In the genomic region with DNA sequence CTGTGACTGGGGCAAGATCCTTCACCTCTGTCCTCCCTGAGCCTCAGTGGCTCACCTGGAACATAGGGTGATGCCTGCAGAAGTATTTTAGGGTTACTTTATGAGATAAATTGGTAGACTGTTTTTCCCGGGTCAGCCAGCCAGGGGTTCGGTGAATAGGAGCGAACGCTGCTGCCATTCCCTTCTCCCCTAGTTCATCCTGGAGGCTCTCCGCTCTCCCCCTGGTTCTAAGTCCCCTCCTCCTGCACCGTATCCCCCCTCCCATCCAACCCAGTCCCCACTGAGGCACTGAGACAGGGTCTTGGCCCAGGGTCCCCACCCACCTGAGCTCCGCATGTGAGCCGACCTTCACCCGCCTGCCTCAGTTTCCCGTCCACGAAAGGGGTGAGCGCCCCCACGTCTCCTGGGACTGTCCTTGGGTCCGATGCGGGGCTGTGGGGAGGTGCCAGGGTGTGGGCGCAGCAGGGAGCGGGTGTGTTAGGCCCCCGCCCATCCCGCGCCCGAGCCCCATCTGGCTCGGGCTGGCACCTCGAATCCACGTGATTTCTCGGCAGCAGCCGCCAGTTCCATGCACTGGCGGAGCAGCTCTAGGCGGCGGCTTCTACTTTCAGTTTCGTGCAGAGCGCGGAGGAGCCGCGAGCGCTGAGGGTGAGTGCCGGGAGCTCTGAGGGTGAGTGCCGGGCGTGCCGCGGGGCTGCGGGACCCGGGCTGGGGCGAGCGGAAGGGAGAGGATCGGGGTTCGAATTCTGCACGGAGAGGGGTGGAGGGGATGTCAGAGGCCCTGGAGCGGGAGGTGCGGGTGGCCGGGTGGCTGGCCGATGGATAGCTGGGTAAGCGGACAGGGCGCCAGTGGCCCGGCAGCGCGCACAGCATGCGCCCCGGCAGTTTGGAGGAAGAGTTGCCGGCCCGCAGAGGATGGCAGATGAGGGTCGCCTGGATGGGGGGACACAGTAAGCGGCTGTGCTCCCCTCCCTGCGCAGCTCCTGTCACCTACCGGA, we compare ENCODE assay signal across 1 cellular context.
TF ChIP-seq lines count a peak whose summit lies in the region.

A gene with protein sequence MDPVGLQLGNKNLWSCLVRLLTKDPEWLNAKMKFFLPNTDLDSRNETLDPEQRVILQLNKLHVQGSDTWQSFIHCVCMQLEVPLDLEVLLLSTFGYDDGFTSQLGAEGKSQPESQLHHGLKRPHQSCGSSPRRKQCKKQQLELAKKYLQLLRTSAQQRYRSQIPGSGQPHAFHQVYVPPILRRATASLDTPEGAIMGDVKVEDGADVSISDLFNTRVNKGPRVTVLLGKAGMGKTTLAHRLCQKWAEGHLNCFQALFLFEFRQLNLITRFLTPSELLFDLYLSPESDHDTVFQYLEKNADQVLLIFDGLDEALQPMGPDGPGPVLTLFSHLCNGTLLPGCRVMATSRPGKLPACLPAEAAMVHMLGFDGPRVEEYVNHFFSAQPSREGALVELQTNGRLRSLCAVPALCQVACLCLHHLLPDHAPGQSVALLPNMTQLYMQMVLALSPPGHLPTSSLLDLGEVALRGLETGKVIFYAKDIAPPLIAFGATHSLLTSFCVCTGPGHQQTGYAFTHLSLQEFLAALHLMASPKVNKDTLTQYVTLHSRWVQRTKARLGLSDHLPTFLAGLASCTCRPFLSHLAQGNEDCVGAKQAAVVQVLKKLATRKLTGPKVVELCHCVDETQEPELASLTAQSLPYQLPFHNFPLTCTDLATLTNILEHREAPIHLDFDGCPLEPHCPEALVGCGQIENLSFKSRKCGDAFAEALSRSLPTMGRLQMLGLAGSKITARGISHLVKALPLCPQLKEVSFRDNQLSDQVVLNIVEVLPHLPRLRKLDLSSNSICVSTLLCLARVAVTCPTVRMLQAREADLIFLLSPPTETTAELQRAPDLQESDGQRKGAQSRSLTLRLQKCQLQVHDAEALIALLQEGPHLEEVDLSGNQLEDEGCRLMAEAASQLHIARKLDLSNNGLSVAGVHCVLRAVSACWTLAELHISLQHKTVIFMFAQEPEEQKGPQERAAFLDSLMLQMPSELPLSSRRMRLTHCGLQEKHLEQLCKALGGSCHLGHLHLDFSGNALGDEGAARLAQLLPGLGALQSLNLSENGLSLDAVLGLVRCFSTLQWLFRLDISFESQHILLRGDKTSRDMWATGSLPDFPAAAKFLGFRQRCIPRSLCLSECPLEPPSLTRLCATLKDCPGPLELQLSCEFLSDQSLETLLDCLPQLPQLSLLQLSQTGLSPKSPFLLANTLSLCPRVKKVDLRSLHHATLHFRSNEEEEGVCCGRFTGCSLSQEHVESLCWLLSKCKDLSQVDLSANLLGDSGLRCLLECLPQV (N-terminal part only) (plus strand): TSS at position 610 of the 998 bp plus-strand sequence. CDS start 31,156 bp downstream, outside the sequence.

TF ChIP-seq in SK-N-SH, 30 proteins besides CTCF, POLR2A, EP300 and RAD21 (continued from another document):
- TF ChIP-seq REST (IDR thresholded peaks at IDR 0.05; ENCODE audit: low read depth, low read length) (0 out of 2 replicates have a peak, but pooled peaks have one; percentile 2), USF2 (IDR thresholded peaks at IDR 0.05; ENCODE audit: borderline replicate concordance, low read depth, low read length) (no peak), RCOR1 (IDR thresholded peaks at IDR 0.05; ENCODE audit: low read length) (no peak), FOSL2 (IDR thresholded peaks at IDR 0.05; ENCODE audit: borderline replicate concordance, low read depth) (no peak), RXRA (IDR thresholded peaks at IDR 0.05; ENCODE audit: borderline replicate concordance, low read depth) (no peak), CHD2 (IDR thresholded peaks at IDR 0.05; ENCODE audit: low read length, partially characterized antibody) (peak; percentile 19), POLR2AphosphoS5 (IDR thresholded peaks at IDR 0.05; ENCODE audit: low read depth, low read length) (peak; percentile 83), MXI1 (IDR thresholded peaks at IDR 0.05; ENCODE audit: low read depth, low read length) (peak; percentile 94), SIN3A (IDR thresholded peaks at IDR 0.05; ENCODE audit: borderline replicate concordance, low read depth, low read length) (peak; percentile 13; the same call in 1 of the 2 replicates), JUND (IDR thresholded peaks at IDR 0.05) (no peak), TCF12 (IDR thresholded peaks at IDR 0.05) (peak; percentile 10; the same call in 1 of the 2 replicates), SMC3 (IDR thresholded peaks at IDR 0.05; ENCODE audit: low read depth, low read length) (peak; percentile 8; the same call in 1 of the 2 replicates), YY1 (IDR thresholded peaks at IDR 0.05; ENCODE audit: low read depth) (0 out of 2 replicates have a peak, but pooled peaks have one; percentile 25)
- TF ChIP-seq, protein P1, sequence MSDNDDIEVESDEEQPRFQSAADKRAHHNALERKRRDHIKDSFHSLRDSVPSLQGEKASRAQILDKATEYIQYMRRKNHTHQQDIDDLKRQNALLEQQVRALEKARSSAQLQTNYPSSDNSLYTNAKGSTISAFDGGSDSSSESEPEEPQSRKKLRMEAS (IDR thresholded peaks at IDR 0.05; ENCODE audit: low read depth) = peak; percentile 89
- TF ChIP-seq, protein P2, sequence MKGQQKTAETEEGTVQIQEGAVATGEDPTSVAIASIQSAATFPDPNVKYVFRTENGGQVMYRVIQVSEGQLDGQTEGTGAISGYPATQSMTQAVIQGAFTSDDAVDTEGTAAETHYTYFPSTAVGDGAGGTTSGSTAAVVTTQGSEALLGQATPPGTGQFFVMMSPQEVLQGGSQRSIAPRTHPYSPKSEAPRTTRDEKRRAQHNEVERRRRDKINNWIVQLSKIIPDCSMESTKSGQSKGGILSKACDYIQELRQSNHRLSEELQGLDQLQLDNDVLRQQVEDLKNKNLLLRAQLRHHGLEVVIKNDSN (IDR thresholded peaks at IDR 0.05; ENCODE audit: borderline replicate concordance, low read depth) = peak; percentile 82
